In genomic region chr18:45324489-45325111, GRCh38 we compare ENCODE assay signal across 9 cellular contexts.
DNase-seq lines count a peak whose midpoint lies in the region; ATAC-seq and TF ChIP-seq lines count a peak whose summit lies in the region.
"Had no signal": no experiment of that assay in that cellular context is flagged by ENCODE, and none has a peak within 500 bp of the region (broad histone marks: within the 10 kb centered on the region; RNA-seq: fewer than 3 reads in every experiment).

No MANE protein-coding gene starts in this region.

- H3K4me3 ChIP-seq in AG10803 (ENCODE audit: low read length) (no peak overlapping the region), fibroblast of pulmonary artery (replicated peaks; ENCODE audit: low read depth, low read length) (no peak overlapping the region)

- ATAC-seq in omental fat pad (ENCODE audit: low FRiP score) (peak; percentile 93), HG03175 (IDR thresholded peaks at IDR 0.05; ENCODE audit: unreplicated experiment) (no peak), GM19397 (IDR thresholded peaks at IDR 0.05; ENCODE audit: unreplicated experiment) (no peak)

- DNase-seq in AG10803 (ENCODE audit: low read depth) (peak; percentile 97), NCI-H446 (lab: John Stamatoyannopoulos, UW) (peak; percentile 28 to 51), fibroblast of pulmonary artery (ENCODE audit: low read depth) (peak; percentile 36), omental fat pad (ENCODE audit: low spot score) (peak; percentile 57), NCI-H1105 treated with DMSO at 0.1 percent for 48 hours (lab: John Stamatoyannopoulos, UW) (no peak), HCEC 1CT (no peak)
- DNase-seq: activated gamma-delta T cell treated with Interleukin-2 at 50 U/mL for 16 hours had no signal

- TF ChIP-seq CTCF in AG10803 (conservative IDR thresholded peaks at IDR 0.05; ENCODE audit: low read length): no peak
- no peak for TF ChIP-seq CTCF in fibroblast of pulmonary artery (IDR thresholded peaks at IDR 0.05; ENCODE audit: low read length, missing control alignments)
- no peak for TF ChIP-seq CTCF in omental fat pad (IDR thresholded peaks at IDR 0.05)

Comparison
In these comparisons a context has a peak if more than half of its experiments do, and no peak if none do; other contexts are left out.
1. DNase-seq: peak in AG10803 (single experiment), NCI-H446 (2 of 2), fibroblast of pulmonary artery (single experiment) and omental fat pad (single experiment); none in NCI-H1105 treated with DMSO at 0.1 percent for 48 hours (single experiment) and HCEC 1CT (single experiment).